In genomic region chr19:45092747-45093678, GRCh38 we compare ENCODE assay signal across 1 cellular context.
TF ChIP-seq lines count a peak whose summit lies in the region.

TSS of gene PPP1R37 (plus strand) at chr19:45093179. CDS start at chr19:45093326, 147 bp downstream.

TF ChIP-seq in HepG2, 621 proteins besides CTCF, POLR2A, EP300 and RAD21 (continued from another document and continues in another):
- TF ChIP-seq BCLAF1 (IDR thresholded peaks at IDR 0.05) (no peak), SRF (IDR thresholded peaks at IDR 0.05; ENCODE audit: low read depth, low read length) (no peak), THAP8 (CRISPR knock-in tag; IDR thresholded peaks at IDR 0.05; ENCODE audit: borderline replicate concordance) (no peak), ZNF121 (CRISPR knock-in tag; IDR thresholded peaks at IDR 0.05) (no peak), ZNF574 (CRISPR knock-in tag; IDR thresholded peaks at IDR 0.05) (peak; percentile 79), ZNF296 (CRISPR knock-in tag; conservative IDR thresholded peaks at IDR 0.05) (no peak), MEIS2 (CRISPR knock-in tag; IDR thresholded peaks at IDR 0.05) (peak; percentile 21), ZNF407 (CRISPR knock-in tag; IDR thresholded peaks at IDR 0.05; ENCODE audit: not compliant biosample characterization) (no peak), ZNF503 (CRISPR knock-in tag; IDR thresholded peaks at IDR 0.05) (no peak), CC2D1A (CRISPR knock-in tag; IDR thresholded peaks at IDR 0.05) (peak; percentile 61; the same call in 1 of the 2 replicates), FOXK2 (IDR thresholded peaks at IDR 0.05) (no peak), SNRNP70 (IDR thresholded peaks at IDR 0.05; ENCODE audit: low read depth, low read length) (no peak), JDP2 (CRISPR knock-in tag; IDR thresholded peaks at IDR 0.05; ENCODE audit: borderline replicate concordance) (no peak), ZNF44 (CRISPR knock-in tag; IDR thresholded peaks at IDR 0.05) (peak; percentile 65; the same call in 1 of the 2 replicates), XBP1 (CRISPR knock-in tag; IDR thresholded peaks at IDR 0.05) (no peak), HNRNPK (IDR thresholded peaks at IDR 0.05; ENCODE audit: low read depth, low read length, poor library complexity, severe bottlenecking) (no peak), EHMT2 (IDR thresholded peaks at IDR 0.05; ENCODE audit: borderline replicate concordance, low read depth, low read length) (no peak), ZBTB3 (CRISPR knock-in tag; IDR thresholded peaks at IDR 0.05; ENCODE audit: borderline replicate concordance, low read depth) (no peak), SOX6 (IDR thresholded peaks at IDR 0.05) (no peak), SOX6 (CRISPR knock-in tag; IDR thresholded peaks at IDR 0.05) (peak; percentile 50; the same call in 1 of the 2 replicates), HMG20B (CRISPR knock-in tag; conservative IDR thresholded peaks at IDR 0.05) (no peak), IRX3 (CRISPR knock-in tag; IDR thresholded peaks at IDR 0.05; ENCODE audit: borderline replicate concordance, low read depth) (no peak), ETS1 (CRISPR knock-in tag; IDR thresholded peaks at IDR 0.05) (no peak), ZNF629 (CRISPR knock-in tag; conservative IDR thresholded peaks at IDR 0.05) (peak; percentile 27; the same call in 1 of the 2 replicates), RFX1 (IDR thresholded peaks at IDR 0.05) (peak; percentile 42; the same call in 1 of the 2 replicates), HHEX (CRISPR knock-in tag; IDR thresholded peaks at IDR 0.05) (no peak), SIN3A (IDR thresholded peaks at IDR 0.05; ENCODE audit: borderline replicate concordance, low read depth, low read length) (peak; percentile 75; the same call in 1 of the 2 replicates), ZNF619 (CRISPR knock-in tag; IDR thresholded peaks at IDR 0.05) (no peak), ZNF432 (CRISPR knock-in tag; IDR thresholded peaks at IDR 0.05; ENCODE audit: borderline replicate concordance) (no peak), SRSF1 (optimal IDR thresholded peaks at IDR 0.05; ENCODE audit: low read depth, low read length) (no peak), ZNF414 (CRISPR knock-in tag; IDR thresholded peaks at IDR 0.05) (0 out of 2 replicates have a peak, but pooled peaks have one; percentile 27), RNF2 (conservative IDR thresholded peaks at IDR 0.05; ENCODE audit: low read depth) (0 out of 2 replicates have a peak, but pooled peaks have one; percentile 27), SSRP1 (CRISPR knock-in tag; IDR thresholded peaks at IDR 0.05) (no peak), POGK (CRISPR knock-in tag; conservative IDR thresholded peaks at IDR 0.05) (0 out of 2 replicates have a peak, but pooled peaks have one; percentile 69), ZKSCAN1 (IDR thresholded peaks at IDR 0.05; ENCODE audit: low read length) (peak; percentile 42; the same call in 1 of the 2 replicates), GATAD1 (CRISPR knock-in tag; IDR thresholded peaks at IDR 0.05) (peak; percentile 94), TFDP2 (CRISPR knock-in tag; IDR thresholded peaks at IDR 0.05) (peak; percentile 79), MIER3 (CRISPR knock-in tag; IDR thresholded peaks at IDR 0.05; ENCODE audit: borderline replicate concordance) (no peak)
